ENCODE assay signal across 10 cellular contexts in genomic region chr13:110444226-110444653, GRCh38.
DNase-seq lines count a peak whose midpoint lies in the region; ATAC-seq and TF ChIP-seq lines count a peak whose summit lies in the region.
"Had no signal": no experiment of that assay in that cellular context is flagged by ENCODE, and none has a peak within 500 bp of the region (broad histone marks: within the 10 kb centered on the region; RNA-seq: fewer than 3 reads in every experiment).

No MANE protein-coding gene starts in this region.

- H3K27ac Mint-ChIP-seq in osteocyte (ENCODE audit: unreplicated experiment): peak overlapping the region; percentile 83
- H3K27ac Mint-ChIP-seq in activated CD8-positive, alpha-beta memory T cell treated with anti-CD3 and anti-CD28 coated beads, Interleukin-2, amount 10 ng/mL, durations not matched to agents 7 days and 5 days: no peak overlapping the region
- H3K27ac Mint-ChIP-seq: activated T-helper 17 cell treated with anti-CD3 and anti-CD28 coated beads, Interleukin-2, amount 50 U/mL, for 72 hours had no signal

- TF ChIP-seq CTCF in GM13976 (IDR thresholded peaks at IDR 0.05; ENCODE audit: borderline replicate concordance, control extremely low read depth, extremely low read depth, insufficient read depth, missing control alignments) (peak; percentile 41), osteocyte (IDR thresholded peaks at IDR 0.05) (peak; percentile 32)

- peaks cover 58% of the 10 kb centered on the region for H3K36me3 Mint-ChIP-seq in osteocyte (ENCODE audit: unreplicated experiment)
- no peaks in the 10 kb centered on the region for H3K36me3 Mint-ChIP-seq in activated CD8-positive, alpha-beta memory T cell treated with anti-CD3 and anti-CD28 coated beads, Interleukin-2, amount 10 ng/mL, durations not matched to agents 7 days and 5 days

- H3K4me3 ChIP-seq in adipocyte (ENCODE audit: low read length): no peak overlapping the region
- H3K4me3 ChIP-seq: tibial nerve had no signal

- peak; percentile 57 for DNase-seq in GM13976 (ENCODE audit: low spot score)
- DNase-seq in adipocyte (ENCODE audit: low read depth): peak; percentile 19
- no peak for DNase-seq in osteocyte (ENCODE audit: extremely low spot score, unreplicated experiment)
- DNase-seq in activated CD8-positive, alpha-beta memory T cell treated with anti-CD3 and anti-CD28 coated beads, Interleukin-2, amount 10 ng/mL, durations not matched to agents 7 days and 5 days: no peak
- DNase-seq in NCI-H2029 treated with DMSO at 0.1 percent for 48 hours (lab: John Stamatoyannopoulos, UW): no peak
- no peak for DNase-seq in HuH-7.5 (ENCODE audit: low spot score)

- H3K4me1 Mint-ChIP-seq in osteocyte (ENCODE audit: unreplicated experiment): peaks cover 88% of the 10 kb centered on the region
- H3K4me1 Mint-ChIP-seq in activated CD8-positive, alpha-beta memory T cell treated with anti-CD3 and anti-CD28 coated beads, Interleukin-2, amount 10 ng/mL, durations not matched to agents 7 days and 5 days: peaks cover 7% of the 10 kb centered on the region
- H3K4me1 Mint-ChIP-seq: activated T-helper 17 cell treated with anti-CD3 and anti-CD28 coated beads, Interleukin-2, amount 50 U/mL, for 72 hours had no signal

- no peaks in the 10 kb centered on the region for H3K9me3 Mint-ChIP-seq in osteocyte (ENCODE audit: unreplicated experiment)
- H3K9me3 Mint-ChIP-seq in activated CD8-positive, alpha-beta memory T cell treated with anti-CD3 and anti-CD28 coated beads, Interleukin-2, amount 10 ng/mL, durations not matched to agents 7 days and 5 days (ENCODE audit: low read depth): no peaks in the 10 kb centered on the region
- H3K9me3 Mint-ChIP-seq: activated T-helper 17 cell treated with anti-CD3 and anti-CD28 coated beads, Interleukin-2, amount 50 U/mL, for 72 hours had no signal

- H3K27me3 ChIP-seq in adipocyte (replicated peaks; ENCODE audit: control insufficient read depth, insufficient read depth, low read length): no peaks in the 10 kb centered on the region
- H3K27me3 ChIP-seq: tibial nerve had no signal

- H3K4me3 Mint-ChIP-seq in osteocyte (ENCODE audit: unreplicated experiment): no peak overlapping the region
- no peak overlapping the region for H3K4me3 Mint-ChIP-seq in activated CD8-positive, alpha-beta memory T cell treated with anti-CD3 and anti-CD28 coated beads, Interleukin-2, amount 10 ng/mL, durations not matched to agents 7 days and 5 days
- H3K4me3 Mint-ChIP-seq: activated T-helper 17 cell treated with anti-CD3 and anti-CD28 coated beads, Interleukin-2, amount 50 U/mL, for 72 hours had no signal

- CTCF ChIA-PET in activated CD8-positive, alpha-beta memory T cell treated with anti-CD3 and anti-CD28 coated beads, Interleukin-2, amount 10 ng/mL, durations not matched to agents 7 days and 5 days (lab: Charles Lee): interaction anchor here (1.3 to 1.5 kb wide), 2 partner anchors 11 to 223 kb away, joined by 4 to 5 read pairs; no protein-coding TSS in a partner anchor

- H3K27me3 Mint-ChIP-seq in osteocyte (ENCODE audit: unreplicated experiment): no peaks in the 10 kb centered on the region
- peaks cover 46% of the 10 kb centered on the region for H3K27me3 Mint-ChIP-seq in activated CD8-positive, alpha-beta memory T cell treated with anti-CD3 and anti-CD28 coated beads, Interleukin-2, amount 10 ng/mL, durations not matched to agents 7 days and 5 days

- H3K9ac ChIP-seq in adipocyte (ENCODE audit: low read length): no peak overlapping the region

- peaks cover 14% of the 10 kb centered on the region for H3K4me1 ChIP-seq in adipocyte (ENCODE audit: control insufficient read depth, insufficient read depth, low read length)

- ATAC-seq in HG02884 (IDR thresholded peaks at IDR 0.05; ENCODE audit: unreplicated experiment) (peak; percentile 35), HG03097 (IDR thresholded peaks at IDR 0.05; ENCODE audit: low FRiP score, unreplicated experiment) (no peak)
- no peak for ATAC-seq in activated CD8-positive, alpha-beta memory T cell treated with anti-CD3 and anti-CD28 coated beads, Interleukin-2, amount 10 ng/mL, durations not matched to agents 7 days and 5 days
- ATAC-seq: activated T-helper 17 cell treated with anti-CD3 and anti-CD28 coated beads, Interleukin-2, amount 50 U/mL, for 72 hours had no signal

- in situ Hi-C loops in GM13976 (cut with MboI; ENCODE audit: low sequenced_read_pairs, unreplicated experiment): no loop called here

- H3K36me3 ChIP-seq in adipocyte (ENCODE audit: control insufficient read depth, insufficient read depth, low read length, severe bottlenecking): peaks cover 90% of the 10 kb centered on the region

- no peaks in the 10 kb centered on the region for H3K9me3 ChIP-seq in adipocyte (ENCODE audit: control insufficient read depth, low read length)
- H3K9me3 ChIP-seq: tibial nerve had no signal

Comparison
In these comparisons a context has a peak if more than half of its experiments do, and no peak if none do; other contexts are left out.
1. DNase-seq: peak in GM13976 (single experiment) and adipocyte (single experiment); none in osteocyte (single experiment), activated CD8-positive, alpha-beta memory T cell treated with anti-CD3 and anti-CD28 coated beads, Interleukin-2, amount 10 ng/mL, durations not matched to agents 7 days and 5 days (single experiment), NCI-H2029 treated with DMSO at 0.1 percent for 48 hours (single experiment) and HuH-7.5 (single experiment).